8 cellular contexts compared by ENCODE assay signal in the genomic region with DNA sequence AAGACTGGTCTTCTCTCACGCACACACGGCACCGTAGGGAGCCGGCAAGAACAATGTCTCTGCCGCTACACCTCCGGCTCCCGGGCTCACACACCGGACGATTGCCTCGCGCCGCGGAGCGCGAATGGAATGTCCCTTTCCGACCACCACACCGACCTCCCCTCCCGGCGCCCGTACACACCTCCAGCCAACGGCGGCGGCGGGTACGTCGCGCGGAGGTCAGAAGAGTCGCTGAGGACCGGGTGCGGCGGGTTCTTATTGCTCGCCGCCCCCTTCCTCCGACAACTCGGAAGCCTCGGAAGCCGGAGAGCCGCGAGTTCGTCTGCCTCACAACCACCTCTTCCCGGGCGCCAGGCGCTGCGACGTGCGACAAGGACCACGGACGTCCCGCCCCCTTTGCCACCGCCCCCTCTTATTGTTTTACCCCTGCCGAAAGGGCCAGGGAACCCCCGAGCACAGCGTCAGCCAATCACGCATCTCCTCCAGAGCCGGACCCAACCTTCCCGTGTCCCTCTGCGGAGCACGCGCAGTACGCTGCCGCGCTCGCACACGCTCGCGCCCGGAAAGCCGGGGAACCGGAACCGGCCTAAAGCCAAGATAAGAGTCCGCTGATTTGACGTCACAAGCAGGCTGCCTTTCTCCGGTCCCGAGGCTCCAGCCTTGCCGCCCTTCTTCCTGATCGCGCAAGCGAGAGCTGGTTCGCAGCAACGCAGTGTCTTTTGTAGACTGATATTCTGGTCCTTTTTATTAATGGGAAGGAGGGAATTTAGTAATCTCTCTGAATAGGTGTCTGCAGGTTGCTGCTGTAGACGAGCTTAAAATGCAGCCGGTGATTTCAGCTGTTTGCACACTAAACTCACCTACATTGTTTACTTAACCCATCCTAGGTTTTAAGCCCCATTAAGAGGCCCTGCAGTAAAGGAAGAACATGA. TPM values are rescaled to one million over a fixed set of nuclear protein-coding genes. Genes with fewer than 3 reads are reported as not detected.
DNase-seq lines count a peak whose midpoint lies in the region; ATAC-seq and TF ChIP-seq lines count a peak whose summit lies in the region.

A gene (minus strand): TSS at position 385 of the 932 bp plus-strand sequence. CDS start 11,386 bp downstream, outside the sequence.

- peak within 1 kb of the TSS; percentile 43 for H2AFZ ChIP-seq in SU-DHL-6 (ENCODE audit: low read depth, low read length, severe bottlenecking)
- H2AFZ ChIP-seq in osteoblast (ENCODE audit: low read length) = peak within 1 kb of the TSS; percentile 94

- peaks cover 3% of the 10 kb centered on the region; the same call in 1 of the 2 replicates for H3F3A ChIP-seq in SU-DHL-6 (ENCODE audit: insufficient read depth)

- DNase-seq in NCI-H128 (lab: John Stamatoyannopoulos, UW; ENCODE audit: unreplicated experiment) = peak; percentile 92
- peak; percentile 93 for DNase-seq in activated naive CD8-positive, alpha-beta T cell treated with anti-CD3 and anti-CD28 coated beads, Interleukin-2, amount 10 ng/mL, durations not matched to agents 7 days and 5 days
- peak; percentile 96 for DNase-seq in glutamatergic neuron
- DNase-seq in osteoblast (ENCODE audit: insufficient read length, low spot score, missing footprints) = peak; percentile 97
- peak; percentile 92 for DNase-seq in thoracic aorta (ENCODE audit: low spot score)

- peaks cover 47% of the 10 kb centered on the region for H3K79me2 ChIP-seq in SU-DHL-6 (ENCODE audit: insufficient read depth, low read length)
- peaks cover 49% of the 10 kb centered on the region for H3K79me2 ChIP-seq in osteoblast (ENCODE audit: insufficient read depth, low read length)

- peak; percentile 91 for ATAC-seq in HG02678 (IDR thresholded peaks at IDR 0.05; ENCODE audit: unreplicated experiment)
- ATAC-seq in activated naive CD8-positive, alpha-beta T cell treated with anti-CD3 and anti-CD28 coated beads, Interleukin-2, amount 10 ng/mL, durations not matched to agents 7 days and 5 days (ENCODE audit: low read depth) = peak; percentile 95
- peak; percentile 97 for ATAC-seq in thoracic aorta (ENCODE audit: insufficient number of reproducible peaks, low FRiP score, low read depth)

- H3K9me3 Mint-ChIP-seq in activated naive CD8-positive, alpha-beta T cell treated with anti-CD3 and anti-CD28 coated beads, Interleukin-2, amount 10 ng/mL, durations not matched to agents 7 days and 5 days = no peaks in the 10 kb centered on the region
- peaks cover 24% of the 10 kb centered on the region for H3K9me3 Mint-ChIP-seq in glutamatergic neuron (ENCODE audit: unreplicated experiment)

- TF ChIP-seq POLR2A in GM10847 (IDR thresholded peaks at IDR 0.05; ENCODE audit: extremely low read depth, insufficient read length) = peak; percentile 73

- H3K36me3 ChIP-seq in SU-DHL-6 (ENCODE audit: low read length) (no peaks in the 10 kb centered on the region), osteoblast (ENCODE audit: insufficient read depth, low read length) (no peaks in the 10 kb centered on the region), thoracic aorta (no peaks in the 10 kb centered on the region)

- peak within 1 kb of the TSS; percentile 99 for H3K27ac Mint-ChIP-seq in activated naive CD8-positive, alpha-beta T cell treated with anti-CD3 and anti-CD28 coated beads, Interleukin-2, amount 10 ng/mL, durations not matched to agents 7 days and 5 days
- H3K27ac Mint-ChIP-seq in glutamatergic neuron (ENCODE audit: unreplicated experiment) = peak within 1 kb of the TSS; percentile 99

- H3K27ac ChIP-seq in SU-DHL-6 (ENCODE audit: low read depth, low read length) (peak within 1 kb of the TSS; percentile 76), osteoblast (ENCODE audit: low read depth, low read length) (peak within 1 kb of the TSS; percentile 97), thoracic aorta (peak within 1 kb of the TSS; percentile 95 to 98)

- no peaks in the 10 kb centered on the region for H3K27me3 ChIP-seq in SU-DHL-6 (ENCODE audit: low read length)
- H3K27me3 ChIP-seq in osteoblast (ENCODE audit: insufficient read depth, low read length) = no peaks in the 10 kb centered on the region
- no peaks in the 10 kb centered on the region for H3K27me3 ChIP-seq in thoracic aorta (replicated peaks; ENCODE audit: insufficient read depth)

- H3K4me1 ChIP-seq in osteoblast (ENCODE audit: insufficient read depth, low read length) (peaks cover 23% of the 10 kb centered on the region), thoracic aorta (ENCODE audit: control insufficient read depth in 1 of 2, low read depth in 2 of 2) (peaks cover 19 to 43% of the 10 kb centered on the region in 2 donors)

- H3K4me1 Mint-ChIP-seq in activated naive CD8-positive, alpha-beta T cell treated with anti-CD3 and anti-CD28 coated beads, Interleukin-2, amount 10 ng/mL, durations not matched to agents 7 days and 5 days = peaks cover 41% of the 10 kb centered on the region
- peaks cover 26% of the 10 kb centered on the region for H3K4me1 Mint-ChIP-seq in glutamatergic neuron (ENCODE audit: low read depth, unreplicated experiment)

- peak within 1 kb of the TSS; percentile 81 for H3K4me3 ChIP-seq in SU-DHL-6 (ENCODE audit: insufficient read depth, low read length, poor library complexity, severe bottlenecking)
- peak within 1 kb of the TSS; percentile 99 for H3K4me3 ChIP-seq in osteoblast (ENCODE audit: insufficient read depth, low read length)
- H3K4me3 ChIP-seq in thoracic aorta = peak within 1 kb of the TSS; percentile 99

- TF ChIP-seq CTCF in SU-DHL-6 (IDR thresholded peaks at IDR 0.05; ENCODE audit: insufficient read depth, low read length, poor library complexity, severe bottlenecking) (no peak), glutamatergic neuron (IDR thresholded peaks at IDR 0.05; ENCODE audit: partially characterized antibody, unreplicated experiment) (no peak), osteoblast (IDR thresholded peaks at IDR 0.05; ENCODE audit: extremely low read depth, low read depth, low read length) (no peak), thoracic aorta (IDR thresholded peaks at IDR 0.05) (no peak)

- H3K27me3 Mint-ChIP-seq in activated naive CD8-positive, alpha-beta T cell treated with anti-CD3 and anti-CD28 coated beads, Interleukin-2, amount 10 ng/mL, durations not matched to agents 7 days and 5 days = no peaks in the 10 kb centered on the region
- H3K27me3 Mint-ChIP-seq in glutamatergic neuron (ENCODE audit: unreplicated experiment) = peaks cover 16% of the 10 kb centered on the region

- H4K20me1 ChIP-seq in SU-DHL-6 (ENCODE audit: low read depth, low read length) (peaks cover 20% of the 10 kb centered on the region), osteoblast (ENCODE audit: insufficient read depth, low read length) (peaks cover 42% of the 10 kb centered on the region)

- POLR2A ChIA-PET in activated naive CD8-positive, alpha-beta T cell treated with anti-CD3 and anti-CD28 coated beads, Interleukin-2, amount 10 ng/mL, durations not matched to agents 7 days and 5 days (lab: Charles Lee) = interaction anchor here (0.7 to 8.0 kb wide), 9 partner anchors 10 to 267 kb away, joined by 3 to 101 read pairs (median 7); a partner anchor contains a TSS

- H3K4me2 ChIP-seq in SU-DHL-6 (ENCODE audit: low read depth, low read length, poor library complexity, severe bottlenecking) = peak within 1 kb of the TSS; percentile 91
- peak within 1 kb of the TSS; percentile 95 for H3K4me2 ChIP-seq in osteoblast (ENCODE audit: insufficient read depth, low read length)

- no peaks in the 10 kb centered on the region for H3K9me2 ChIP-seq in SU-DHL-6 (replicated peaks; ENCODE audit: insufficient read depth, low read length)

- peak within 1 kb of the TSS; percentile 94 for H3K4me3 Mint-ChIP-seq in activated naive CD8-positive, alpha-beta T cell treated with anti-CD3 and anti-CD28 coated beads, Interleukin-2, amount 10 ng/mL, durations not matched to agents 7 days and 5 days
- H3K4me3 Mint-ChIP-seq in glutamatergic neuron (ENCODE audit: unreplicated experiment) = peak within 1 kb of the TSS; percentile 96

- H3K9ac ChIP-seq in SU-DHL-6 (ENCODE audit: low read length) = peak within 1 kb of the TSS; percentile 98

- peaks cover 3% of the 10 kb centered on the region for H3K36me3 Mint-ChIP-seq in activated naive CD8-positive, alpha-beta T cell treated with anti-CD3 and anti-CD28 coated beads, Interleukin-2, amount 10 ng/mL, durations not matched to agents 7 days and 5 days
- H3K36me3 Mint-ChIP-seq in glutamatergic neuron (ENCODE audit: unreplicated experiment) = no peaks in the 10 kb centered on the region

- no peaks in the 10 kb centered on the region for H3K9me3 ChIP-seq in SU-DHL-6 (ENCODE audit: insufficient read depth, low read length)
- no peaks in the 10 kb centered on the region for H3K9me3 ChIP-seq in osteoblast (ENCODE audit: low read depth, low read length)
- H3K9me3 ChIP-seq in thoracic aorta = no peaks in the 10 kb centered on the region

RNA-seq across cellular contexts. Expression of the gene that starts here (rescaled TPM):
- total RNA-seq in activated naive CD8-positive, alpha-beta T cell treated with anti-CD3 and anti-CD28 coated beads, Interleukin-2, amount 10 ng/mL, durations not matched to agents 7 days and 5 days = 100 to 1,000 TPM; 165 to 179 TPM
- total RNA-seq in glutamatergic neuron (ENCODE audit: unreplicated experiment) (245 TPM), osteoblast (159 and 171 TPM in 2 replicates), thoracic aorta (100 to 1,000 TPM in 1 of 2 donors, 10 to 100 TPM in 1; 71.9 to 126 TPM)

Comparison
In these comparisons a context has a peak if more than half of its experiments do, and no peak if none do; other contexts are left out.
1. Peak in every context shown above with its lines: DNase-seq, ATAC-seq, H3K4me3 ChIP-seq and H3K27ac ChIP-seq.